In genomic region chr1:181100924-181101323, GRCh38 we compare ENCODE assay signal across 9 cellular contexts. TPM values are rescaled to one million over a fixed set of nuclear protein-coding genes. Genes with fewer than 3 reads are reported as not detected.
A peak's percentile ranks its signal among the peaks of the same experiment; 100 is the strongest.
DNase-seq lines count a peak whose midpoint lies in the region; ATAC-seq and TF ChIP-seq lines count a peak whose summit lies in the region.
"Had no signal": no experiment of that assay in that cellular context is flagged by ENCODE, and none has a peak within 500 bp of the region (broad histone marks: within the 10 kb centered on the region; RNA-seq: fewer than 3 reads in every experiment).

No MANE protein-coding gene starts in this region.

- H3K36me3 ChIP-seq in ES-I3 (ENCODE audit: insufficient read depth, low read length) (no peaks in the 10 kb centered on the region), Loucy (ENCODE audit: insufficient read depth, low read length) (no peaks in the 10 kb centered on the region)
- H3K36me3 ChIP-seq: stomach had no signal

- H3K9me3 Mint-ChIP-seq in brain (peaks cover 0 to 8% (median 0%) of the 10 kb centered on the region in 5 experiments), neural crest cell (peaks cover 4% of the 10 kb centered on the region)

- H3K36me3 Mint-ChIP-seq in brain (no peaks in the 10 kb centered on the region), neural crest cell (ENCODE audit: low read depth) (no peaks in the 10 kb centered on the region)

- no peaks in the 10 kb centered on the region for H3K27me3 ChIP-seq in Loucy (ENCODE audit: insufficient read depth, low read length, poor library complexity, severe bottlenecking)
- H3K27me3 ChIP-seq: stomach had no signal

- no peaks in the 10 kb centered on the region for H3F3A ChIP-seq in Loucy (ENCODE audit: low read depth)

- no peaks in the 10 kb centered on the region for H4K20me1 ChIP-seq in Loucy (ENCODE audit: insufficient read depth, low read length, poor library complexity, severe bottlenecking)

- TF ChIP-seq CTCF in Loucy (conservative IDR thresholded peaks at IDR 0.05; ENCODE audit: low read length) = no peak
- TF ChIP-seq CTCF in brain (conservative IDR thresholded peaks at IDR 0.05) = no peak
- TF ChIP-seq CTCF in neural crest cell (conservative IDR thresholded peaks at IDR 0.05) = no peak

- peak overlapping the region in 3 of 5 experiments; percentile 47 to 66 (median 53) for H3K4me3 Mint-ChIP-seq in brain
- peak overlapping the region; percentile 72 for H3K4me3 Mint-ChIP-seq in neural crest cell

- H2AFZ ChIP-seq in Loucy (ENCODE audit: low read length) = no peak overlapping the region

- peak overlapping the region; percentile 61 to 99 (median 96) for H3K27ac Mint-ChIP-seq in brain
- no peak overlapping the region for H3K27ac Mint-ChIP-seq in neural crest cell (ENCODE audit: unreplicated experiment)

- ATAC-seq in HG02642 (IDR thresholded peaks at IDR 0.05; ENCODE audit: poor library complexity, unreplicated experiment) = no peak

- H3K4me1 ChIP-seq in ES-I3 (ENCODE audit: insufficient read depth, low read length) (peaks cover 52% of the 10 kb centered on the region), Loucy (ENCODE audit: insufficient read depth, low read length, poor library complexity, severe bottlenecking) (peaks cover 54% of the 10 kb centered on the region)

- H3K27me3 Mint-ChIP-seq in brain (peaks cover 7% of the 10 kb centered on the region), neural crest cell (ENCODE audit: low read depth) (peaks cover 18% of the 10 kb centered on the region)

- no peak overlapping the region for H3K4me2 ChIP-seq in Loucy (ENCODE audit: low read depth, low read length, poor library complexity, severe bottlenecking)

- DNase-seq in neural crest cell (ENCODE audit: low read depth, low spot score) (no peak), iPS-NIHi11 (ENCODE audit: low spot score) (no peak), Kasumi-1 (lab: John Stamatoyannopoulos, UW) (no peak)
- DNase-seq: NCI-H446 treated with DMSO at 0.1 percent for 48 hours, stomach had no signal

- no peak overlapping the region for H3K4me3 ChIP-seq in Loucy (ENCODE audit: low read length, poor library complexity, severe bottlenecking)
- H3K4me3 ChIP-seq: stomach had no signal

- H3K9me3 ChIP-seq in ES-I3 (ENCODE audit: control insufficient read depth, insufficient read depth, low read length) (no peaks in the 10 kb centered on the region), Loucy (ENCODE audit: insufficient read depth, low read depth, low read length) (no peaks in the 10 kb centered on the region)
- H3K9me3 ChIP-seq: stomach had no signal

- no peaks in the 10 kb centered on the region for H3K9me2 ChIP-seq in Loucy (replicated peaks; ENCODE audit: low read depth, low read length)

- H3K9ac ChIP-seq in ES-I3 (ENCODE audit: low read depth, low read length) (0 out of 2 replicates have a peak overlapping the region, but pooled peaks have one; percentile 50), Loucy (ENCODE audit: low read depth, low read length, poor library complexity, severe bottlenecking) (peak overlapping the region; percentile 52)

- H3K4me1 Mint-ChIP-seq in brain (peaks cover 92% of the 10 kb centered on the region), neural crest cell (peaks cover 70% of the 10 kb centered on the region)

- H3K79me2 ChIP-seq in Loucy (ENCODE audit: insufficient read depth, low read length) = no peaks in the 10 kb centered on the region

RNA-seq across cellular contexts. Expression of gene IER5, which starts 12.4 kb away (rescaled TPM):
- 12.4 TPM for polyA plus RNA-seq in brain (ENCODE audit: insufficient read depth, low read depth, low replicate concordance)
- 7.5 and 7.7 TPM in 2 replicates for total RNA-seq in neural crest cell
